In genomic region chr4:157804986-157805385, GRCh38 we compare ENCODE assay signal across 10 cellular contexts.
A peak's percentile ranks its signal among the peaks of the same experiment; 100 is the strongest.
DNase-seq lines count a peak whose midpoint lies in the region; ATAC-seq and TF ChIP-seq lines count a peak whose summit lies in the region.
"Had no signal": no experiment of that assay in that cellular context is flagged by ENCODE, and none has a peak within 500 bp of the region (broad histone marks: within the 10 kb centered on the region; RNA-seq: fewer than 3 reads in every experiment).

No MANE protein-coding gene starts in this region.

- peaks cover 0 to 27% (median 21%) of the 10 kb centered on the region in 5 experiments for H3K9me3 Mint-ChIP-seq in brain
- peaks cover 1% of the 10 kb centered on the region for H3K9me3 Mint-ChIP-seq in activated CD8-positive, alpha-beta T cell treated with anti-CD3 and anti-CD28 coated beads for 36 hours

- no peaks in the 10 kb centered on the region for H4K20me1 ChIP-seq in osteoblast (ENCODE audit: insufficient read depth, low read length)

- ATAC-seq in left colon, result peak; percentile 62
- ATAC-seq in activated CD8-positive, alpha-beta T cell treated with anti-CD3 and anti-CD28 coated beads for 36 hours, result no peak
- ATAC-seq: CD8-positive, alpha-beta T cell had no signal

- TF ChIP-seq CTCF in AG09309 (IDR thresholded peaks at IDR 0.05; ENCODE audit: control insufficient read depth, insufficient read depth, low read depth, low read length, missing control alignments) (peak; percentile 11), brain (conservative IDR thresholded peaks at IDR 0.05) (peak in 1 of 2 experiments; percentile 33), osteoblast (IDR thresholded peaks at IDR 0.05; ENCODE audit: extremely low read depth, low read depth, low read length) (no peak)
- no peak for TF ChIP-seq CTCF in activated CD8-positive, alpha-beta T cell treated with anti-CD3 and anti-CD28 coated beads for 36 hours (IDR thresholded peaks at IDR 0.05)

- CTCF ChIA-PET in activated CD8-positive, alpha-beta T cell treated with anti-CD3 and anti-CD28 coated beads for 36 hours (lab: Charles Lee), result no interaction called here

- H3K79me2 ChIP-seq in osteoblast (ENCODE audit: insufficient read depth, low read length), result no peaks in the 10 kb centered on the region

- H3K4me1 ChIP-seq in osteoblast (ENCODE audit: insufficient read depth, low read length), result no peaks in the 10 kb centered on the region

- peak overlapping the region; percentile 60 to 91 (median 78) for H3K27ac Mint-ChIP-seq in brain
- no peak overlapping the region for H3K27ac Mint-ChIP-seq in activated CD8-positive, alpha-beta T cell treated with anti-CD3 and anti-CD28 coated beads for 36 hours
- H3K27ac Mint-ChIP-seq: activated T-helper 2 cell treated with anti-CD3 and anti-CD28 coated beads, Interferon-gamma antibody, Interleukin-2, Interleukin-4, amounts not matched to agents 10 μg/mL and 5 μg/mL and 100 μg/mL, durations not matched to agents 14 hours and 24 hours and 36 hours; CD8-positive, alpha-beta T cell had no signal

- no peaks in the 10 kb centered on the region for H3K9me3 ChIP-seq in osteoblast (ENCODE audit: low read depth, low read length)

- H3K4me3 Mint-ChIP-seq in brain, result no peak overlapping the region
- no peak overlapping the region for H3K4me3 Mint-ChIP-seq in activated CD8-positive, alpha-beta T cell treated with anti-CD3 and anti-CD28 coated beads for 36 hours
- H3K4me3 Mint-ChIP-seq: CD8-positive, alpha-beta T cell had no signal

- no peaks in the 10 kb centered on the region for H3K36me3 Mint-ChIP-seq in brain
- H3K36me3 Mint-ChIP-seq in activated CD8-positive, alpha-beta T cell treated with anti-CD3 and anti-CD28 coated beads for 36 hours (ENCODE audit: low read depth), result no peaks in the 10 kb centered on the region
- H3K36me3 Mint-ChIP-seq: CD8-positive, alpha-beta T cell had no signal

- H2AFZ ChIP-seq in osteoblast (ENCODE audit: low read length), result no peak overlapping the region

- POLR2A ChIA-PET in activated CD8-positive, alpha-beta T cell treated with anti-CD3 and anti-CD28 coated beads for 36 hours (lab: Charles Lee), result no interaction called here

- no peaks in the 10 kb centered on the region for H3K36me3 ChIP-seq in osteoblast (ENCODE audit: insufficient read depth, low read length)

- H3K27ac ChIP-seq in osteoblast (ENCODE audit: low read depth, low read length), result no peak overlapping the region

- intact Hi-C loops in left colon (cut with DNase I, micrococcal nuclease), result no loop called here
- intact Hi-C loops in activated CD8-positive, alpha-beta T cell treated with anti-CD3 and anti-CD28 coated beads for 36 hours (cut with micrococcal nuclease), result no loop called here

- H3K4me3 ChIP-seq in AG09309 (ENCODE audit: control insufficient read depth, low read depth, low read length) (no peak overlapping the region), osteoblast (ENCODE audit: insufficient read depth, low read length) (no peak overlapping the region)

- H3K4me2 ChIP-seq in osteoblast (ENCODE audit: insufficient read depth, low read length), result no peak overlapping the region

- H3K27me3 ChIP-seq in osteoblast (ENCODE audit: insufficient read depth, low read length), result no peaks in the 10 kb centered on the region

- H3K4me1 Mint-ChIP-seq in brain, result peaks cover 34% of the 10 kb centered on the region
- H3K4me1 Mint-ChIP-seq in activated CD8-positive, alpha-beta T cell treated with anti-CD3 and anti-CD28 coated beads for 36 hours (ENCODE audit: low read depth), result no peaks in the 10 kb centered on the region

- H3K27me3 Mint-ChIP-seq in brain, result no peaks in the 10 kb centered on the region
- no peaks in the 10 kb centered on the region for H3K27me3 Mint-ChIP-seq in activated CD8-positive, alpha-beta T cell treated with anti-CD3 and anti-CD28 coated beads for 36 hours

- no peak for DNase-seq in AG09309 (ENCODE audit: low read depth)
- peak; percentile 6 for DNase-seq in NCI-H1048 (lab: John Stamatoyannopoulos, UW)
- DNase-seq in left colon, result no peak
- DNase-seq in activated CD8-positive, alpha-beta T cell treated with anti-CD3 and anti-CD28 coated beads for 36 hours, result no peak
- DNase-seq in osteoblast (ENCODE audit: insufficient read length, low spot score, missing footprints), result no peak
- DNase-seq in cortex of kidney (lab: John Stamatoyannopoulos, UW), result no peak
- DNase-seq in DMS79 treated with DMSO at 0.1 percent for 48 hours (lab: John Stamatoyannopoulos, UW), result no peak
- DNase-seq: CD8-positive, alpha-beta T cell had no signal
